ENCODE assay signal across 33 cellular contexts in the genomic region with DNA sequence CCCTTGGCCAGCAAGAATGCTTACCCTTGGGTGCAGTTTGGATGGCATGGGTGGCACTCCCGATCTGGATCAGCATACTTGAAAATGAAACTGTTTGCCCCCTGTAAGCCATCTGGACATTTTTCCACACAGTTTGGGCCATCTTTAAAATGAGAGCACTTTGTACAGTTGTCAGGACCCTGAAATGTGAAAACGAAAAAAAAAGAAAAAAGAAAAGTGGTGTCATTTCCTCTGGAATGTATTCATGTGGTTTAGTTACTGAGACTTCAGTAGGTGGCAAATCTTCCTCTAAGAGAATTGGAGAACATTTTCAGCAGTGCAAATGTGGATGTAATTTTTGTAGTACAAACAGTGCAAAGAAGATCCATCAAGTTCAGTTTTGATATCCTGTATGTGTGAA.
"Had no signal": no experiment of that assay in that cellular context is flagged by ENCODE, and none has a peak within 500 bp of the region (broad histone marks: within the 10 kb centered on the region; RNA-seq: fewer than 3 reads in every experiment).

No MANE protein-coding gene starts in this region.

- H3K9me3 Mint-ChIP-seq: activated naive CD4-positive, alpha-beta T cell treated with anti-CD3 and anti-CD28 coated beads, Interleukin-2, amount 10 ng/mL, durations not matched to agents 7 days and 5 days; activated naive CD8-positive, alpha-beta T cell treated with anti-CD3 and anti-CD28 coated beads, Interleukin-2, amount 10 ng/mL, durations not matched to agents 7 days and 5 days; activated T-helper 1 cell treated with anti-CD3 and anti-CD28 coated beads, Interleukin-12 subunit alpha, Interleukin-12 subunit beta, Interleukin-2, Interleukin-4 antibody, amounts not matched to agents 30 ng/mL and 10 ng/mL and 1 ng/mL, durations not matched to agents 14 hours and 24 hours and 36 hours; activated T-helper 2 cell treated with anti-CD3 and anti-CD28 coated beads, Interferon-gamma antibody, Interleukin-2, Interleukin-4, amounts not matched to agents 10 μg/mL and 5 μg/mL and 100 μg/mL, durations not matched to agents 14 hours and 24 hours and 36 hours; brain; T-helper 2 cell treated with Interferon-gamma antibody and Interleukin-4, amounts not matched to agents 5 μg/mL and 100 μg/mL, for 36 hours had no signal

- H3K27ac Mint-ChIP-seq: activated CD4-positive, alpha-beta memory T cell treated with anti-CD3 and anti-CD28 coated beads for 36 hours; activated CD4-positive, alpha-beta T cell treated with anti-CD3 and anti-CD28 coated beads for 36 hours; activated CD4-positive, alpha-beta T cell treated with anti-CD3 and anti-CD28 coated beads, Interleukin-2, amount 10 ng/mL, durations not matched to agents 24 days and 14 days; activated CD8-positive, alpha-beta memory T cell treated with anti-CD3 and anti-CD28 coated beads, Interleukin-2, amount 10 ng/mL, durations not matched to agents 7 days and 5 days; activated CD8-positive, alpha-beta T cell treated with anti-CD3 and anti-CD28 coated beads, Interleukin-2, amount 10 ng/mL, durations not matched to agents 7 days and 5 days; activated naive CD4-positive, alpha-beta T cell treated with anti-CD3 and anti-CD28 coated beads, Interleukin-2, amount 10 ng/mL, durations not matched to agents 7 days and 5 days; activated naive CD4-positive, alpha-beta T cell treated with anti-CD3 and anti-CD28 coated beads, Interleukin-2, amount 50 U/mL, for 72 hours; activated naive CD8-positive, alpha-beta T cell treated with anti-CD3 and anti-CD28 coated beads, Interleukin-2, amount 10 ng/mL, durations not matched to agents 7 days and 5 days; activated T-helper 1 cell treated with anti-CD3 and anti-CD28 coated beads, Interleukin-12 subunit alpha, Interleukin-12 subunit beta, Interleukin-2, Interleukin-4 antibody, amounts not matched to agents 30 ng/mL and 10 ng/mL and 1 ng/mL, durations not matched to agents 14 hours and 24 hours and 36 hours; activated T-helper 2 cell treated with anti-CD3 and anti-CD28 coated beads, Interferon-gamma antibody, Interleukin-2, Interleukin-4, amounts not matched to agents 10 μg/mL and 5 μg/mL and 100 μg/mL, durations not matched to agents 14 hours and 24 hours and 36 hours; brain; effector memory CD8-positive, alpha-beta T cell; T-helper 17 cell; T-helper 2 cell treated with Interferon-gamma antibody and Interleukin-4, amounts not matched to agents 5 μg/mL and 100 μg/mL, for 36 hours had no signal

- DNase-seq: activated CD4-positive, alpha-beta memory T cell treated with anti-CD3 and anti-CD28 coated beads for 36 hours; activated CD4-positive, alpha-beta T cell treated with anti-CD3 and anti-CD28 coated beads for 36 hours; activated CD4-positive, alpha-beta T cell treated with anti-CD3 and anti-CD28 coated beads, Interleukin-2, amount 10 ng/mL, durations not matched to agents 24 days and 14 days; activated CD4-positive, CD25-positive, alpha-beta regulatory T cell; activated CD4-positive, CD25-positive, alpha-beta regulatory T cell treated with anti-CD3 and anti-CD28 coated beads, Interleukin-2, amount 50 U/mL, for 72 hours; activated CD8-positive, alpha-beta memory T cell treated with anti-CD3 and anti-CD28 coated beads, Interleukin-2, amount 10 ng/mL, durations not matched to agents 7 days and 5 days; activated CD8-positive, alpha-beta memory T cell treated with anti-CD3 and anti-CD28 coated beads, Interleukin-2, amount 50 U/mL, for 4 hours; activated CD8-positive, alpha-beta T cell treated with anti-CD3 and anti-CD28 coated beads, Interleukin-2, amount 10 ng/mL, durations not matched to agents 7 days and 5 days; activated effector memory CD4-positive, alpha-beta T cell treated with anti-CD3 and anti-CD28 coated beads, Interleukin-2, amount 50 U/mL, for 16 hours; activated naive CD4-positive, alpha-beta T cell treated with anti-CD3 and anti-CD28 coated beads, Interleukin-2, amount 10 ng/mL, durations not matched to agents 7 days and 5 days; activated naive CD8-positive, alpha-beta T cell treated with anti-CD3 and anti-CD28 coated beads, Interleukin-2, amount 10 ng/mL, durations not matched to agents 7 days and 5 days; activated T-cell treated with anti-CD3 and anti-CD28 coated beads, Interleukin-2, amount 50 U/mL, for 1 hour; activated T-cell treated with anti-CD3 and anti-CD28 coated beads, Interleukin-2, amount 50 U/mL, for 48 hours; cortex of kidney; dermis blood vessel endothelial cell; effector CD4-positive, alpha-beta T cell; effector memory CD8-positive, alpha-beta T cell; erythroblast; foreskin keratinocyte; gastrocnemius medialis; glutamatergic neuron; heart left ventricle; T-helper 17 cell; T1000; WERI-Rb-1 had no signal

- H3K27me3 ChIP-seq: ascending aorta, esophagus muscularis mucosa, foreskin keratinocyte, gastrocnemius medialis, heart left ventricle had no signal

- H3K9me3 ChIP-seq: ascending aorta, esophagus muscularis mucosa, gastrocnemius medialis, heart left ventricle had no signal

- H3K4me1 ChIP-seq: ascending aorta, esophagus muscularis mucosa, foreskin keratinocyte, gastrocnemius medialis, heart left ventricle had no signal

- H3K4me1 Mint-ChIP-seq: activated CD4-positive, alpha-beta T cell treated with anti-CD3 and anti-CD28 coated beads for 36 hours; activated CD8-positive, alpha-beta memory T cell treated with anti-CD3 and anti-CD28 coated beads, Interleukin-2, amount 10 ng/mL, durations not matched to agents 7 days and 5 days; activated naive CD4-positive, alpha-beta T cell treated with anti-CD3 and anti-CD28 coated beads, Interleukin-2, amount 10 ng/mL, durations not matched to agents 7 days and 5 days; activated naive CD8-positive, alpha-beta T cell treated with anti-CD3 and anti-CD28 coated beads, Interleukin-2, amount 10 ng/mL, durations not matched to agents 7 days and 5 days; central memory CD8-positive, alpha-beta T cell; T-helper 17 cell had no signal

- H3K36me3 Mint-ChIP-seq: activated CD4-positive, alpha-beta memory T cell treated with anti-CD3 and anti-CD28 coated beads for 36 hours; activated CD8-positive, alpha-beta memory T cell treated with anti-CD3 and anti-CD28 coated beads, Interleukin-2, amount 10 ng/mL, durations not matched to agents 7 days and 5 days; activated naive CD4-positive, alpha-beta T cell treated with anti-CD3 and anti-CD28 coated beads, Interleukin-2, amount 10 ng/mL, durations not matched to agents 7 days and 5 days; activated naive CD8-positive, alpha-beta T cell treated with anti-CD3 and anti-CD28 coated beads, Interleukin-2, amount 10 ng/mL, durations not matched to agents 7 days and 5 days had no signal

- H3K27ac ChIP-seq: ascending aorta, esophagus muscularis mucosa, foreskin keratinocyte, gastrocnemius medialis, heart left ventricle, WERI-Rb-1 had no signal

- H3K27me3 Mint-ChIP-seq: activated CD4-positive, alpha-beta memory T cell treated with anti-CD3 and anti-CD28 coated beads for 36 hours; activated CD4-positive, alpha-beta T cell treated with anti-CD3 and anti-CD28 coated beads for 36 hours; activated CD4-positive, alpha-beta T cell treated with anti-CD3 and anti-CD28 coated beads, Interleukin-2, amount 10 ng/mL, durations not matched to agents 24 days and 14 days; activated CD8-positive, alpha-beta memory T cell treated with anti-CD3 and anti-CD28 coated beads, Interleukin-2, amount 10 ng/mL, durations not matched to agents 7 days and 5 days; activated naive CD4-positive, alpha-beta T cell treated with anti-CD3 and anti-CD28 coated beads, Interleukin-2, amount 10 ng/mL, durations not matched to agents 7 days and 5 days; activated naive CD8-positive, alpha-beta T cell treated with anti-CD3 and anti-CD28 coated beads, Interleukin-2, amount 10 ng/mL, durations not matched to agents 7 days and 5 days; brain; central memory CD8-positive, alpha-beta T cell; effector memory CD8-positive, alpha-beta T cell; T-helper 17 cell had no signal

- H3K36me3 ChIP-seq: esophagus muscularis mucosa, gastrocnemius medialis, heart left ventricle, WERI-Rb-1 had no signal

- H3K4me3 Mint-ChIP-seq: activated CD4-positive, alpha-beta memory T cell treated with anti-CD3 and anti-CD28 coated beads for 36 hours; activated CD4-positive, alpha-beta T cell treated with anti-CD3 and anti-CD28 coated beads for 36 hours; activated CD4-positive, alpha-beta T cell treated with anti-CD3 and anti-CD28 coated beads, Interleukin-2, amount 10 ng/mL, durations not matched to agents 24 days and 14 days; activated CD8-positive, alpha-beta memory T cell treated with anti-CD3 and anti-CD28 coated beads, Interleukin-2, amount 10 ng/mL, durations not matched to agents 7 days and 5 days; activated CD8-positive, alpha-beta T cell treated with anti-CD3 and anti-CD28 coated beads, Interleukin-2, amount 10 ng/mL, durations not matched to agents 7 days and 5 days; activated naive CD4-positive, alpha-beta T cell treated with anti-CD3 and anti-CD28 coated beads, Interleukin-2, amount 10 ng/mL, durations not matched to agents 7 days and 5 days; activated naive CD8-positive, alpha-beta T cell treated with anti-CD3 and anti-CD28 coated beads, Interleukin-2, amount 10 ng/mL, durations not matched to agents 7 days and 5 days; activated T-helper 1 cell treated with anti-CD3 and anti-CD28 coated beads, Interleukin-12 subunit alpha, Interleukin-12 subunit beta, Interleukin-2, Interleukin-4 antibody, amounts not matched to agents 30 ng/mL and 10 ng/mL and 1 ng/mL, durations not matched to agents 14 hours and 24 hours and 36 hours; brain; central memory CD8-positive, alpha-beta T cell; effector memory CD8-positive, alpha-beta T cell; T-helper 17 cell; T-helper 2 cell treated with Interferon-gamma antibody and Interleukin-4, amounts not matched to agents 5 μg/mL and 100 μg/mL, for 36 hours had no signal

- ATAC-seq: activated CD4-positive, alpha-beta T cell treated with anti-CD3 and anti-CD28 coated beads for 36 hours; activated CD8-positive, alpha-beta memory T cell treated with anti-CD3 and anti-CD28 coated beads, Interleukin-2, amount 10 ng/mL, durations not matched to agents 7 days and 5 days; activated CD8-positive, alpha-beta T cell treated with anti-CD3 and anti-CD28 coated beads, Interleukin-2, amount 10 ng/mL, durations not matched to agents 7 days and 5 days; activated naive CD4-positive, alpha-beta T cell treated with anti-CD3 and anti-CD28 coated beads, Interleukin-2, amount 50 U/mL, for 72 hours; effector memory CD8-positive, alpha-beta T cell; foreskin keratinocyte; gastrocnemius medialis; heart left ventricle; T-helper 17 cell had no signal

- H3K4me3 ChIP-seq: ascending aorta, esophagus muscularis mucosa, gastrocnemius medialis, heart left ventricle had no signal
